Comparison of ENCODE assay signal across 14 cellular contexts in genomic region chr6:148329568-148330299, GRCh38. TPM values are rescaled to one million over a fixed set of nuclear protein-coding genes. Genes with fewer than 3 reads are reported as not detected.
DNase-seq lines count a peak whose midpoint lies in the region; ATAC-seq, FAIRE-seq and TF ChIP-seq lines count a peak whose summit lies in the region.
"Had no signal": no experiment of that assay in that cellular context is flagged by ENCODE, and none has a peak within 500 bp of the region (broad histone marks: within the 10 kb centered on the region; RNA-seq: fewer than 3 reads in every experiment).

No MANE protein-coding gene starts in this region.

- H3K4me2 ChIP-seq in K562 (ENCODE audit: insufficient read depth, low read length) (no peak overlapping the region), smooth muscle cell (peak overlapping the region; percentile 5)

- H3F3A ChIP-seq in smooth muscle cell (ENCODE audit: low read depth), result peaks cover 4% of the 10 kb centered on the region

- WGBS in K562 (ENCODE audit: insufficient coverage, low coverage, missing lambda C conversion rate), result 2% methylated on average over 6 of the region's 6 CpGs
- whole genome bisulfite sequencing in smooth muscle cell (ENCODE audit: low lambda C conversion rate), result 60% methylated on average over 6 of the region's 6 CpGs

- TF ChIP-seq POLR2A in K562 (conservative IDR thresholded peaks at IDR 0.05), result no peak

- POLR2A ChIA-PET in K562 (lab: Yijun Ruan, JAX), result interaction anchor here (0.7 kb wide), 1 partner anchor 57 kb away, joined by 3 read pairs; no protein-coding TSS in a partner anchor

- no peak for FAIRE-seq in K562 (lab: Jason Lieb, UNC)
- FAIRE-seq: GM18507 had no signal

- no peaks in the 10 kb centered on the region for H3K9me1 ChIP-seq in K562 (ENCODE audit: control insufficient read depth, insufficient read depth, low read length)

- no peaks in the 10 kb centered on the region for H3K36me3 ChIP-seq in K562 (ENCODE audit: control insufficient read depth, insufficient read depth, low read length)
- H3K36me3 ChIP-seq in smooth muscle cell (ENCODE audit: low read depth), result no peaks in the 10 kb centered on the region
- H3K36me3 ChIP-seq: tibial artery had no signal

- no peaks in the 10 kb centered on the region for H3K9me3 ChIP-seq in K562 (replicated peaks; ENCODE audit: control insufficient read depth, insufficient read depth, low read depth, low read length)
- no peaks in the 10 kb centered on the region for H3K9me3 ChIP-seq in smooth muscle cell (replicated peaks; ENCODE audit: low read depth)
- H3K9me3 ChIP-seq: tibial artery had no signal

- H3K27me3 ChIP-seq in K562 (ENCODE audit: control insufficient read depth in 2 of 2, insufficient read depth in 2 of 2, low read length in 2 of 2), result peaks cover 10 to 31% of the 10 kb centered on the region in 2 experiments; a peak in 4 of 5 replicates
- H3K27me3 ChIP-seq in foreskin keratinocyte, result no peaks in the 10 kb centered on the region
- H3K27me3 ChIP-seq in smooth muscle cell (ENCODE audit: low read depth), result no peaks in the 10 kb centered on the region
- H3K27me3 ChIP-seq: tibial artery had no signal

- no peak for TF ChIP-seq RAD21 in K562 (CRISPR knock-in tag; conservative IDR thresholded peaks at IDR 0.05 in 1 of 2, IDR thresholded peaks at IDR 0.05 in 1 of 2)

- no peak overlapping the region for H3K4me3 ChIP-seq in K562
- H3K4me3 ChIP-seq in smooth muscle cell, result no peak overlapping the region
- H3K4me3 ChIP-seq: tibial artery had no signal

- H4K20me1 ChIP-seq in K562 (replicated peaks; ENCODE audit: control insufficient read depth, insufficient read depth, low read length) (no peaks in the 10 kb centered on the region; the same call in 1 of the 2 replicates), smooth muscle cell (ENCODE audit: low read depth) (peaks cover 3% of the 10 kb centered on the region)

- H3K9ac ChIP-seq in K562 (ENCODE audit: insufficient read depth in 1 of 2, low read depth in 2 of 2, low read length in 2 of 2), result no peak overlapping the region
- H3K9ac ChIP-seq in smooth muscle cell (ENCODE audit: low read depth), result no peak overlapping the region

- H3K4me1 ChIP-seq in K562 (replicated peaks in 1 of 2; ENCODE audit: control insufficient read depth in 2 of 2, insufficient read depth in 2 of 2, low read length in 2 of 2) (no peaks in the 10 kb centered on the region), foreskin keratinocyte (peaks cover 6% of the 10 kb centered on the region), smooth muscle cell (ENCODE audit: low read depth) (peaks cover 6% of the 10 kb centered on the region)

- H2AFZ ChIP-seq in K562 (ENCODE audit: low read depth, low read length), result no peak overlapping the region
- no peak overlapping the region for H2AFZ ChIP-seq in smooth muscle cell (ENCODE audit: low read depth)

- H3K27ac ChIP-seq in K562 (ENCODE audit: extremely low read depth, low read depth, low read length), result no peak overlapping the region
- H3K27ac ChIP-seq in foreskin keratinocyte, result no peak overlapping the region
- peak overlapping the region; percentile 41 for H3K27ac ChIP-seq in smooth muscle cell (ENCODE audit: low read depth)

- TF ChIP-seq CTCF in K562 (IDR thresholded peaks at IDR 0.05 in 2 of 3, conservative IDR thresholded peaks at IDR 0.05 in 1 of 3; ENCODE audit: insufficient read depth in 2 of 3, low read depth in 1 of 3, low read length in 3 of 3), result no peak
- TF ChIP-seq CTCF in foreskin keratinocyte (conservative IDR thresholded peaks at IDR 0.05), result no peak
- TF ChIP-seq CTCF in smooth muscle cell (IDR thresholded peaks at IDR 0.05; ENCODE audit: borderline replicate concordance, insufficient read depth, poor library complexity, severe bottlenecking), result no peak

- intact Hi-C loops in K562 (cut with micrococcal nuclease), result no loop called here

- BruUV-seq in K562 (replicated peaks; lab: Mats Ljungman, UMichigan), result no TSS peak

- DNase-seq in HS-5 (ENCODE audit: low read depth) (peak; percentile 81), K562 (ENCODE audit: extremely low read depth in 1 of 4, low spot score in 3 of 4) (no peak), foreskin keratinocyte (peak; percentile 60 to 70), smooth muscle cell (lab: John Stamatoyannopoulos, UW; ENCODE audit: unreplicated experiment) (no peak), COLO829 (ENCODE audit: low spot score) (no peak), T-helper 2 cell (no peak)
- no peak for DNase-seq in stimulated activated CD4-positive, alpha-beta T cell treated with anti-CD3 and anti-CD28 coated beads, Interleukin-4, amount 100 ng/mL, for 1 hour
- DNase-seq: activated B cell treated with CpG ODN at 0.5 μM for 24 hours; activated naive CD4-positive, alpha-beta T cell treated with Interleukin-2 at 50 U/mL for 16 hours; Calu3; stimulated activated CD4-positive, alpha-beta T cell treated with anti-CD3 and anti-CD28 coated beads, Interleukin-2, amount 100 ng/mL, for 48 hours; tibial artery had no signal

- CTCF ChIA-PET in K562 (lab: Yijun Ruan, JAX; ENCODE audit: low intra/inter-chr PET ratio), result no interaction called here

- in situ Hi-C loops in K562 (cut with MboI), result no loop called here

- H3K79me2 ChIP-seq in K562 (ENCODE audit: control insufficient read depth, insufficient read depth, low read length), result no peaks in the 10 kb centered on the region
- no peaks in the 10 kb centered on the region for H3K79me2 ChIP-seq in smooth muscle cell (ENCODE audit: low read depth)

- ATAC-seq in K562 (no peak), foreskin keratinocyte (peak; percentile 88), HG02642 (IDR thresholded peaks at IDR 0.05; ENCODE audit: poor library complexity, unreplicated experiment) (no peak)

- TF ChIP-seq EP300 in K562 (IDR thresholded peaks at IDR 0.05; ENCODE audit: low read length), result no peak

TF ChIP-seq in K562, 482 proteins besides CTCF, POLR2A, EP300 and RAD21:
- TF ChIP-seq MEF2A (IDR thresholded peaks at IDR 0.05; ENCODE audit: control insufficient read depth, low read depth, low read length), result no peak
- TF ChIP-seq CEBPB (tag; IDR thresholded peaks at IDR 0.05), result peak; percentile 39

RNA-seq across cellular contexts. Expression of gene SASH1, which starts 12.9 kb away (rescaled TPM):
- 5.2 and 8.1 TPM in 2 replicates for total RNA-seq in K562 (2011; cell fraction: chromatin; rRNA removed; ENCODE audit: low replicate concordance)
- total RNA-seq in K562 (2011; cell fraction: nucleolus; rRNA removed), result 2.0 and 3.2 TPM in 2 replicates
- total RNA-seq in K562 (2011; cell fraction: nucleoplasm; rRNA removed), result 5.5 and 5.9 TPM in 2 replicates
- total RNA-seq in K562 (2014; rRNA removed), result 1.2 and 1.7 TPM in 2 replicates
- total RNA-seq in K562 (2014; rRNA removed; fragmentation: Illumina TruSeq; extraction: Trizol), result 1.7 and 2.2 TPM in 2 replicates
- 1.8 and 2.0 TPM in 2 replicates for total RNA-seq in K562 (2015; rRNA removed; fragmentation: Illumina TruSeq; extraction: Trizol)
- 3.2 and 3.5 TPM in 2 replicates for total RNA-seq in K562 (2021)
- 0.31 and 1.5 TPM in 2 replicates for polyA plus RNA-seq in K562 (2011; rRNA removed)
- polyA plus RNA-seq in K562 (2011; cell fraction: cytosol; rRNA removed), result 0.22 and 1.3 TPM in 2 replicates
- polyA plus RNA-seq in K562 (2011; cell fraction: nucleus; rRNA removed), result 0.10 and 1.8 TPM in 2 replicates
- 1.1 and 2.6 TPM in 2 replicates for polyA plus RNA-seq in K562 (2012)
- 1.4 and 1.6 TPM in 2 replicates for polyA plus RNA-seq in K562 (2014; fragmentation: Illumina TruSeq; extraction: Trizol)
- 1 to 10 TPM in 1 of 2 experiments, under 1 TPM in 1; 0.35 to 1.2 TPM for polyA plus RNA-seq in K562 (2014; fragmentation: Nextera tagmentation; extraction: Ambion mirVana)
- polyA plus RNA-seq in K562 (2014; rRNA removed), result 0.76 and 2.3 TPM in 2 replicates
- polyA minus RNA-seq in K562 (2011; rRNA and poly(A)+ RNA removed), result 0.45 and 4.5 TPM in 2 replicates
- polyA minus RNA-seq in K562 (2011; cell fraction: cytosol; rRNA and poly(A)+ RNA removed), result 0.27 and 2.4 TPM in 2 replicates
- polyA minus RNA-seq in K562 (2011; cell fraction: nucleus; rRNA and poly(A)+ RNA removed), result 0.78 and 5.9 TPM in 2 replicates
- total RNA-seq in foreskin keratinocyte, result 7.3 and 7.8 TPM in 2 replicates
- 1.3 and 1.4 TPM in 2 replicates for polyA plus RNA-seq in foreskin keratinocyte
- total RNA-seq in smooth muscle cell, result 16.2 and 21.2 TPM in 2 replicates
- 12.7 and 13.3 TPM in 2 replicates for polyA plus RNA-seq in smooth muscle cell

Comparison
In these comparisons a context has a peak if more than half of its experiments do, and no peak if none do; other contexts are left out.
1. DNase-seq: peak in HS-5 (single experiment) and foreskin keratinocyte (2 of 2); none in K562 (0 of 4), smooth muscle cell (single experiment), stimulated activated CD4-positive, alpha-beta T cell treated with anti-CD3 and anti-CD28 coated beads, Interleukin-4, amount 100 ng/mL, for 1 hour (single experiment), COLO829 (single experiment) and T-helper 2 cell (0 of 5).